In the genomic region with DNA sequence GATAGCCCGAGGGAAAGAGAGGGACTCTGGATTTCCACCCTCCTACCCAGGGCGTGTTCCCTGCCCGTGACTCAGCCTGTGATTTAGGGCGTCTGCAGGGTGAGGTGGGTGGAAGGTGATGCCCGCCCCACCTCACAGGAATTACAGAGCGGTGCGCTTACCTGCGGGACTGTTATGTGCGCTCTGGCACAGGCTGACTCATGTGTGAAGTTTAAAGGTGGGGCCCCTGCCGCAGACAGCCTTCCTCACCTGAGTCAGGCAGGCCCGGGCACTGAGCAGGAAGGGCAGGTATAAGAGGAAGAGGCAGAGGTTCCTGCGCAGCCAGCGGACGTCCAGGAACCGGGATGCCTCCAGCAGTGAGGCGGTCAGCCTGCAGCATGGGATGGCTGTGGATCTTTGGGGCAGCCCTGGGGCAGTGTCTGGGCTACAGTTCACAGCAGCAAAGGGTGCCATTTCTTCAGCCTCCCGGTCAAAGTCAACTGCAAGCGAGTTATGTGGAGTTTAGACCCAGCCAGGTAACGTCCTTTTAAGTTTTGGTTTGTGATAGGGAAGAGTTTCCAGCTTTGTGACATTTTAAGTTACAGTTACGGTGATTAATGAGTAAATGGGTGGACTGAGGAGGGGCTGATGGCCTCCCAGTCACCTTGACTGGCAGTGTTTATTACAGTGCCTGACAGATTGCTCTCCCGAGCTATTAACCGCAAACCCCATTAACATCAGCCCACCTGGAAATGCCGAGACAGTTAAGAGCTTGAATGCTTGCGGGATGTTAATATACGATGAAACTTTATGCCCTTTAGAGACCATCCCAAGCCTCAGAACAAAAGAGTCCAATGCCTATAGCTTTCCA, we compare ENCODE assay signal across 9 cellular contexts.
DNase-seq lines count a peak whose midpoint lies in the region; ATAC-seq, FAIRE-seq and TF ChIP-seq lines count a peak whose summit lies in the region.
"Had no signal": no experiment of that assay in that cellular context is flagged by ENCODE, and none has a peak within 500 bp of the region (broad histone marks: within the 10 kb centered on the region; RNA-seq: fewer than 3 reads in every experiment).

No MANE protein-coding gene starts in this region.

- peak overlapping the region; percentile 47 for H3K27ac Mint-ChIP-seq in astrocyte (ENCODE audit: unreplicated experiment)
- peak overlapping the region; percentile 45 to 95 (median 85) for H3K27ac Mint-ChIP-seq in naive thymus-derived CD8-positive, alpha-beta T cell

- H3K27ac ChIP-seq in left ventricle myocardium inferior (replicated peaks) (no peak overlapping the region), astrocyte (ENCODE audit: low read depth, low read length) (no peak overlapping the region)

- H3K27me3 ChIP-seq in left ventricle myocardium inferior (ENCODE audit: low read depth) (no peaks in the 10 kb centered on the region), astrocyte (ENCODE audit: insufficient read depth, low read length) (no peaks in the 10 kb centered on the region)

- H3K4me3 ChIP-seq in left ventricle myocardium inferior (no peak overlapping the region), astrocyte (ENCODE audit: insufficient read depth, low read depth, low read length) (no peak overlapping the region)
- H3K4me3 ChIP-seq: lung had no signal

- H2AFZ ChIP-seq in astrocyte (ENCODE audit: low read depth, low read length): no peak overlapping the region

- H3K27me3 Mint-ChIP-seq in astrocyte (ENCODE audit: low read depth, unreplicated experiment): peaks cover 12% of the 10 kb centered on the region
- no peaks in the 10 kb centered on the region for H3K27me3 Mint-ChIP-seq in naive thymus-derived CD8-positive, alpha-beta T cell

- DNase-seq in Right ventricle myocardium superior: no peak
- no peak for DNase-seq in left ventricle myocardium inferior
- DNase-seq in astrocyte (ENCODE audit: low read depth): no peak
- DNase-seq in naive thymus-derived CD8-positive, alpha-beta T cell: peak in 9 of 10 donors; percentile 14 to 54 (median 25)
- DNase-seq in H4 (ENCODE audit: low spot score): no peak
- DNase-seq in SHP77 treated with DMSO at 0.1 percent for 48 hours (lab: John Stamatoyannopoulos, UW): no peak

- no peak overlapping the region for H3K9ac ChIP-seq in astrocyte (ENCODE audit: low read length)

- intact Hi-C loops in Right ventricle myocardium superior (cut with DNase I) (no loop called here), left ventricle myocardium inferior (cut with micrococcal nuclease) (no loop called here)

- FAIRE-seq in astrocyte (lab: Jason Lieb, UNC): no peak

- H3K36me3 ChIP-seq in left ventricle myocardium inferior (peaks cover 3% of the 10 kb centered on the region), astrocyte (ENCODE audit: insufficient read depth, low read length) (no peaks in the 10 kb centered on the region)

- no peak overlapping the region for H3K4me3 Mint-ChIP-seq in astrocyte (ENCODE audit: unreplicated experiment)
- H3K4me3 Mint-ChIP-seq in naive thymus-derived CD8-positive, alpha-beta T cell: peak overlapping the region in 9 of 10 donors; percentile 49 to 82 (median 74)

- no peaks in the 10 kb centered on the region for H4K20me1 ChIP-seq in astrocyte (ENCODE audit: insufficient read depth, low read length)

- ATAC-seq in Right ventricle myocardium superior (ENCODE audit: poor library complexity) (peak; percentile 39), GM18909 (IDR thresholded peaks at IDR 0.05; ENCODE audit: poor library complexity, unreplicated experiment) (no peak), HG03460 (IDR thresholded peaks at IDR 0.05; ENCODE audit: unreplicated experiment) (no peak)
- peak; percentile 37 to 64 for ATAC-seq in naive thymus-derived CD8-positive, alpha-beta T cell

- no peaks in the 10 kb centered on the region for H3K9me3 Mint-ChIP-seq in astrocyte (ENCODE audit: unreplicated experiment)
- no peaks in the 10 kb centered on the region for H3K9me3 Mint-ChIP-seq in naive thymus-derived CD8-positive, alpha-beta T cell

- no peaks in the 10 kb centered on the region for H3K36me3 Mint-ChIP-seq in astrocyte (ENCODE audit: low read depth, unreplicated experiment)
- H3K36me3 Mint-ChIP-seq in naive thymus-derived CD8-positive, alpha-beta T cell: no peaks in the 10 kb centered on the region

- POLR2A ChIA-PET in naive thymus-derived CD8-positive, alpha-beta T cell (lab: Charles Lee): no interaction called here

- peaks cover 13% of the 10 kb centered on the region for H3K4me1 Mint-ChIP-seq in astrocyte (ENCODE audit: low read depth, unreplicated experiment)
- peaks cover 20 to 46% (median 38%) of the 10 kb centered on the region in 4 donors for H3K4me1 Mint-ChIP-seq in naive thymus-derived CD8-positive, alpha-beta T cell

- H3K4me1 ChIP-seq in left ventricle myocardium inferior (peaks cover 10% of the 10 kb centered on the region), astrocyte (ENCODE audit: insufficient read depth, low read length) (peaks cover 6% of the 10 kb centered on the region)

- no peak overlapping the region for H3K4me2 ChIP-seq in astrocyte (ENCODE audit: low read length)

- no peaks in the 10 kb centered on the region for H3K79me2 ChIP-seq in astrocyte (ENCODE audit: insufficient read depth, low read length)

- no peak for TF ChIP-seq CTCF in left ventricle myocardium inferior (IDR thresholded peaks at IDR 0.05; ENCODE audit: borderline replicate concordance)
- no peak for TF ChIP-seq CTCF in astrocyte (IDR thresholded peaks at IDR 0.05; ENCODE audit: insufficient read depth, low read depth, low read length)

- H3K9me3 ChIP-seq in left ventricle myocardium inferior (replicated peaks): no peaks in the 10 kb centered on the region
- no peaks in the 10 kb centered on the region for H3K9me3 ChIP-seq in astrocyte (ENCODE audit: insufficient read depth, low read depth, low read length)

Comparison
In these comparisons a context has a peak if more than half of its experiments do, and no peak if none do; other contexts are left out.
1. ATAC-seq: peak in Right ventricle myocardium superior (single experiment) and naive thymus-derived CD8-positive, alpha-beta T cell (2 of 2); none in GM18909 (single experiment) and HG03460 (single experiment).
2. DNase-seq: peak in naive thymus-derived CD8-positive, alpha-beta T cell (9 of 10); none in Right ventricle myocardium superior (single experiment), left ventricle myocardium inferior (single experiment), astrocyte (single experiment), H4 (single experiment) and SHP77 treated with DMSO at 0.1 percent for 48 hours (single experiment).